In the genomic region with DNA sequence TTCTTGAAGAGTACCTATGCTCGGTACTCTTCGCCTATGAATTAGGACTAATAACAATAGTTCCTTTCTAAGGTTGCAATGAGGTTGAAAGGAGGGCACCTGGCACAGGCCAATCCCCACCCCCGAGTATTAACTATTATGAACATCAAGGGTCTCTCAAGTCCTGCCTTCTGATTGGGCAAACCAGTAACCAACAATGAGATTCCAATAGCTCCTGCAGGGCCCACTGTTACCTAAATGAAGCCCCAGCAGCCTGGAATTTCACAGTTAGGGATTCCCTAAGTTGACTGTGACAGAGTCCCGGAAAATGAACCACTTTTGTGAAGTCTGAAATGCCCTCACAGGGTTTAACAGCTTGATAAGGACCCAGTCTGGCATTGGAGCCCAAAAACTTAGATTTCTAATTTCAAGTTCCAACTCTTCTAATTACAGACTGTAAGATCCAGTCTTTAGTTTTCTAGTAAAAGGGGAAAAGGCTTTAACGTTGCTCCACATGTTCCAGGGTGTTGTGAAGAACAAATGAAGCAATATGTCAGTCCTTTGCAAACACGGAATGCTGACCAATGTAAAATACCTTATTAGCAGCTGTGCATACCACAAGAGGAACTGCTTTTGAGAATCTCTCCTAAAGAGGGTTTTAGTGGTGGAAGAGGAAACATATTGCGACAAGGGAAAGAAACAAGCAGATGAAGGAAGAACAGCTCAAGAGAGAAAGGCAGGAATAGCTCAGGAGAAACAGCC, we compare ENCODE assay signal across 15 cellular contexts.
DNase-seq lines count a peak whose midpoint lies in the region; ATAC-seq lines count a peak whose summit lies in the region.
"Had no signal": no experiment of that assay in that cellular context is flagged by ENCODE, and none has a peak within 500 bp of the region (broad histone marks: within the 10 kb centered on the region; RNA-seq: fewer than 3 reads in every experiment).

No MANE protein-coding gene starts in this region.

- H3K4me1 Mint-ChIP-seq in naive thymus-derived CD8-positive, alpha-beta T cell: no peaks in the 10 kb centered on the region
- H3K4me1 Mint-ChIP-seq: CD8-positive, alpha-beta memory T cell had no signal

- H3K27me3 Mint-ChIP-seq in naive thymus-derived CD8-positive, alpha-beta T cell: no peaks in the 10 kb centered on the region
- H3K27me3 Mint-ChIP-seq: activated CD4-positive, alpha-beta memory T cell treated with anti-CD3 and anti-CD28 coated beads for 36 hours; CD8-positive, alpha-beta memory T cell had no signal

- peaks cover 0 to 3% (median 0%) of the 10 kb centered on the region in 9 donors for H3K9me3 Mint-ChIP-seq in naive thymus-derived CD8-positive, alpha-beta T cell
- H3K9me3 Mint-ChIP-seq: activated CD4-positive, alpha-beta memory T cell treated with anti-CD3 and anti-CD28 coated beads for 36 hours had no signal

- ATAC-seq in Right ventricle myocardium inferior: peak; percentile 72
- ATAC-seq in left ventricle myocardium superior: peak; percentile 77
- ATAC-seq in naive thymus-derived CD8-positive, alpha-beta T cell: no peak
- ATAC-seq: body of pancreas had no signal

- no peak overlapping the region for H3K27ac Mint-ChIP-seq in naive thymus-derived CD8-positive, alpha-beta T cell
- H3K27ac Mint-ChIP-seq: activated CD4-positive, alpha-beta memory T cell treated with anti-CD3 and anti-CD28 coated beads for 36 hours; CD8-positive, alpha-beta memory T cell had no signal

- no peaks in the 10 kb centered on the region for H3K36me3 Mint-ChIP-seq in naive thymus-derived CD8-positive, alpha-beta T cell
- H3K36me3 Mint-ChIP-seq: activated CD4-positive, alpha-beta memory T cell treated with anti-CD3 and anti-CD28 coated beads for 36 hours; CD8-positive, alpha-beta memory T cell had no signal

- H3K4me3 Mint-ChIP-seq in naive thymus-derived CD8-positive, alpha-beta T cell: no peak overlapping the region
- H3K4me3 Mint-ChIP-seq: activated CD4-positive, alpha-beta memory T cell treated with anti-CD3 and anti-CD28 coated beads for 36 hours; CD8-positive, alpha-beta memory T cell had no signal

- intact Hi-C loops in Right ventricle myocardium inferior (cut with DNase I): no loop called here
- intact Hi-C loops in cardiac septum (cut with DNase I): no loop called here
- intact Hi-C loops in left ventricle myocardium superior (cut with micrococcal nuclease): no loop called here

- POLR2A ChIA-PET in naive thymus-derived CD8-positive, alpha-beta T cell (lab: Charles Lee): no interaction called here

- DNase-seq in Right ventricle myocardium inferior (ENCODE audit: missing footprints) (no peak), cardiac septum (ENCODE audit: low spot score) (no peak), NOMO-1 treated with dmso at 0.1 percent for 144 hours (lab: John Stamatoyannopoulos, UW; ENCODE audit: unreplicated experiment) (peak; percentile 29), left ventricle myocardium superior (no peak), occipital lobe (lab: John Stamatoyannopoulos, UW) (no peak), HK-2 (ENCODE audit: unreplicated experiment) (no peak)
- DNase-seq in activated naive CD4-positive, alpha-beta T cell treated with Interleukin-2 at 50 U/mL for 16 hours: no peak
- DNase-seq in naive thymus-derived CD8-positive, alpha-beta T cell: no peak
- DNase-seq: 8988T; activated CD4-positive, alpha-beta memory T cell treated with anti-CD3 and anti-CD28 coated beads for 36 hours; activated effector memory CD4-positive, alpha-beta T cell treated with Interleukin-2 at 50 U/mL for 16 hours; CD8-positive, alpha-beta memory T cell; T1000; testis had no signal

Comparison
In these comparisons a context has a peak if more than half of its experiments do, and no peak if none do; other contexts are left out.
1. ATAC-seq: peak in Right ventricle myocardium inferior (single experiment) and left ventricle myocardium superior (single experiment); none in naive thymus-derived CD8-positive, alpha-beta T cell (0 of 2).